8 cellular contexts compared by ENCODE assay signal in genomic region chr16:69340095-69340644, GRCh38. TPM values are rescaled to one million over a fixed set of nuclear protein-coding genes. Genes with fewer than 3 reads are reported as not detected.
DNase-seq lines count a peak whose midpoint lies in the region; ATAC-seq and TF ChIP-seq lines count a peak whose summit lies in the region.

No MANE protein-coding gene starts in this region.

- peak overlapping the region; percentile 89 for H3K4me2 ChIP-seq in skeletal muscle satellite cell (ENCODE audit: low read length)

- peaks cover 15% of the 10 kb centered on the region for H3K4me1 ChIP-seq in skeletal muscle satellite cell (ENCODE audit: control insufficient read depth, insufficient read depth, low read length)

- H3K4me1 Mint-ChIP-seq in WTC11, result peaks cover 18% of the 10 kb centered on the region

- no peaks in the 10 kb centered on the region for H3K27me3 Mint-ChIP-seq in WTC11 (ENCODE audit: low read depth)

- peak; percentile 38 for DNase-seq in DMS53 (lab: John Stamatoyannopoulos, UW)
- no peak for DNase-seq in DMS53 treated with DMSO at 0.1 percent for 48 hours (lab: John Stamatoyannopoulos, UW; ENCODE audit: unreplicated experiment)
- DNase-seq in WTC11 (ENCODE audit: low spot score), result no peak
- DNase-seq in foreskin fibroblast, result peak in 1 of 2 donors; percentile 38

- CTCF ChIA-PET in WTC11 (lab: Charles Lee), result no interaction called here

- H3K9ac ChIP-seq in skeletal muscle satellite cell (ENCODE audit: low read depth, low read length), result peak overlapping the region; percentile 90

- peaks cover 34% of the 10 kb centered on the region for H3K36me3 ChIP-seq in skeletal muscle satellite cell (ENCODE audit: insufficient read depth, low read length)

- TF ChIP-seq CTCF in WTC11 (IDR thresholded peaks at IDR 0.05), result no peak
- TF ChIP-seq CTCF in foreskin fibroblast (IDR thresholded peaks at IDR 0.05; ENCODE audit: low read depth, low read length), result no peak

- ATAC-seq in WTC11, result no peak
- ATAC-seq in GM19023 (IDR thresholded peaks at IDR 0.05; ENCODE audit: unreplicated experiment), result no peak
- ATAC-seq in GM21786 (IDR thresholded peaks at IDR 0.05; ENCODE audit: unreplicated experiment), result no peak
- ATAC-seq in GM21576 (IDR thresholded peaks at IDR 0.05; ENCODE audit: unreplicated experiment), result no peak

- peak overlapping the region; percentile 80 to 88 for H3K4me3 ChIP-seq in foreskin fibroblast (ENCODE audit: low read depth in 1 of 2, low read length in 2 of 2)
- H3K4me3 ChIP-seq in skeletal muscle satellite cell (ENCODE audit: low read length), result peak overlapping the region; percentile 84

- H3K9me3 Mint-ChIP-seq in WTC11, result no peaks in the 10 kb centered on the region

- POLR2A ChIA-PET in WTC11 (lab: Charles Lee), result interaction anchor here (0.9 to 1.3 kb wide), 2 partner anchors 10 to 12 kb away, joined by 3 read pairs; partner anchors contain the start of gene PDF

- peak overlapping the region; percentile 98 for H3K4me3 Mint-ChIP-seq in WTC11

- no peaks in the 10 kb centered on the region for H3K9me3 ChIP-seq in skeletal muscle satellite cell (replicated peaks; ENCODE audit: low read length)

- peaks cover 41% of the 10 kb centered on the region for H3K36me3 Mint-ChIP-seq in WTC11

- H3K27ac Mint-ChIP-seq in WTC11, result peak overlapping the region; percentile 99

- H3K27me3 ChIP-seq in skeletal muscle satellite cell (ENCODE audit: control insufficient read depth, insufficient read depth, low read length), result no peaks in the 10 kb centered on the region

TF ChIP-seq in WTC11, 78 proteins besides CTCF, POLR2A, EP300 and RAD21:
- TF ChIP-seq, protein P1, sequence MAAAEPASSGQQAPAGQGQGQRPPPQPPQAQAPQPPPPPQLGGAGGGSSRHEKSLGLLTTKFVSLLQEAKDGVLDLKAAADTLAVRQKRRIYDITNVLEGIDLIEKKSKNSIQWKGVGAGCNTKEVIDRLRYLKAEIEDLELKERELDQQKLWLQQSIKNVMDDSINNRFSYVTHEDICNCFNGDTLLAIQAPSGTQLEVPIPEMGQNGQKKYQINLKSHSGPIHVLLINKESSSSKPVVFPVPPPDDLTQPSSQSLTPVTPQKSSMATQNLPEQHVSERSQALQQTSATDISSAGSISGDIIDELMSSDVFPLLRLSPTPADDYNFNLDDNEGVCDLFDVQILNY (CRISPR knock-in tag; IDR thresholded peaks at IDR 0.05), result no peak
- no peak for TF ChIP-seq NR1H2 (CRISPR knock-in tag; IDR thresholded peaks at IDR 0.05)
- TF ChIP-seq ZNF425 (CRISPR knock-in tag; conservative IDR thresholded peaks at IDR 0.05), result no peak
- no peak for TF ChIP-seq ZSCAN18 (CRISPR knock-in tag; IDR thresholded peaks at IDR 0.05)
- no peak for TF ChIP-seq MAX (CRISPR knock-in tag; IDR thresholded peaks at IDR 0.05)
- no peak for TF ChIP-seq MYBL2 (CRISPR knock-in tag; IDR thresholded peaks at IDR 0.05)
- TF ChIP-seq GTF2I (CRISPR knock-in tag; conservative IDR thresholded peaks at IDR 0.05), result no peak
- no peak for TF ChIP-seq E2F4 (CRISPR knock-in tag; IDR thresholded peaks at IDR 0.05; ENCODE audit: borderline replicate concordance, low read depth)
TF ChIP-seq in WTC11: peak in this region for 0.

RNA-seq across cellular contexts. Expression of gene NIP7, which starts 0.6 kb away (rescaled TPM):
- 39.2 to 43.7 TPM (median 40.5 TPM) in 3 replicates for total RNA-seq in WTC11 (2021)
- 37.4 and 40.6 TPM in 2 replicates for total RNA-seq in skeletal muscle satellite cell (2012; rRNA removed)

RNA-seq across cellular contexts. Expression of gene COG8, which starts 0.8 kb away (rescaled TPM):
- 56.5 to 59.5 TPM (median 59.5 TPM) in 3 replicates for total RNA-seq in WTC11 (2021)
- 32.2 and 36.7 TPM in 2 replicates for total RNA-seq in skeletal muscle satellite cell (2012; rRNA removed)

RNA-seq across cellular contexts. Expression of gene PDF, which starts 9.8 kb away (rescaled TPM):
- 24.0 to 28.2 TPM (median 25.6 TPM) in 3 replicates for total RNA-seq in WTC11 (2021)
- total RNA-seq in skeletal muscle satellite cell (2012; rRNA removed), result 8.6 and 17.5 TPM in 2 replicates

RNA-seq across cellular contexts. Expression of gene TMED6, which starts 11.4 kb away (rescaled TPM):
- total RNA-seq in WTC11 (2021), result 0.44 to 0.72 TPM (median 0.62 TPM) in 3 replicates
- total RNA-seq in skeletal muscle satellite cell (2012; rRNA removed), result not detected in 2 replicates

RNA-seq across cellular contexts. Expression of gene VPS4A, which starts 29.0 kb away (rescaled TPM):
- total RNA-seq in WTC11 (2021), result 24.5 to 28.3 TPM (median 25.5 TPM) in 3 replicates
- total RNA-seq in skeletal muscle satellite cell (2012; rRNA removed), result 37.0 and 37.1 TPM in 2 replicates
